ENCODE assay signal across 1 cellular context in the genomic region with DNA sequence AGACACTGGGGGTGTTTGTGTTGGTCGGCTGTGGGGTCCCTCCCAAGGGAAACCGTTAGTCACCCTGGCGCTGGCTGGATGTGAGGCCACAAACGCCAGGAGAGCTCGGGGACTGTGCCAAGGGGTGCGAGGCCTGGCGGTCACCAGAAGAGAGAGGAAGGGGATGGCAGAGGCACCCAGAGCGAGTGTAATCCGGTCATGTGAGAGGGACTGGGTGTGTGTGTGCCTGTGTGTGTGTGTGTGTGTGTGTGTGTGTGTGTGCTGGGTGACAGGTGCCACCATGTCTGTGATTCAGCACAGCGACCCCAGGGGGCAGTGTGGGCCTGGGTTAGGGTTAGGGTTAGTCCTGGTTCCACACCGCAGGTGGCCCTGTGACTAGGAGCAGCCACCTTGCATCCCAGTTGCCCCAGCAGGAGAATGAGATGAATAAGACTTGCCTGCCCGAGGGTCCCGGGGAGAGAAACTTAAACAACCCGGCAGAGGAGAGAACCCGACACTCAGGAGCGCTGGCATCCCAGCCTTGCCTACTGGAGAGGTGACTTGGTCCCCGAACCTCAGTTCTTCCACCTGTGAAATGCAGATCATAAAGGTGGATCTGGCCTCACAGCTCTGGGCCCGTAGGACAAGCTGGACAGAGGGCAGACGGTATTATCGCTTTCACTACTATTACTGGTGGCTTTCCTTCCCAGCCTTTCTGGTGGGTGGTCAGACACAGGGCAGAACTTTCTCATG.
TF ChIP-seq lines count a peak whose summit lies in the region.

No MANE protein-coding gene starts in this region.

TF ChIP-seq in HepG2, 621 proteins besides CTCF, POLR2A, EP300 and RAD21 (continued from another document and continues in another):
- TF ChIP-seq ZNF510 (CRISPR knock-in tag; IDR thresholded peaks at IDR 0.05; ENCODE audit: low read depth) (no peak), XRCC5 (optimal IDR thresholded peaks at IDR 0.05; ENCODE audit: low read length) (peak; percentile 55), HOXA3 (CRISPR knock-in tag; IDR thresholded peaks at IDR 0.05) (no peak), FOSL2 (CRISPR knock-in tag; IDR thresholded peaks at IDR 0.05) (peak; percentile 31; the same call in 1 of the 2 replicates), ZNF572 (CRISPR knock-in tag; IDR thresholded peaks at IDR 0.05) (no peak), ZBTB8A (CRISPR knock-in tag; IDR thresholded peaks at IDR 0.05; ENCODE audit: borderline replicate concordance, low read depth) (no peak), DR1 (CRISPR knock-in tag; IDR thresholded peaks at IDR 0.05) (no peak), ZBTB21 (CRISPR knock-in tag; IDR thresholded peaks at IDR 0.05) (no peak), RFX1 (IDR thresholded peaks at IDR 0.05) (no peak), ZNF34 (CRISPR knock-in tag; IDR thresholded peaks at IDR 0.05; ENCODE audit: borderline replicate concordance) (no peak), ZBTB1 (CRISPR knock-in tag; IDR thresholded peaks at IDR 0.05; ENCODE audit: borderline replicate concordance) (no peak), ZNF770 (CRISPR knock-in tag; IDR thresholded peaks at IDR 0.05) (no peak), SNAI1 (CRISPR knock-in tag; IDR thresholded peaks at IDR 0.05; ENCODE audit: borderline replicate concordance) (no peak), HOMEZ (CRISPR knock-in tag; IDR thresholded peaks at IDR 0.05; ENCODE audit: low read depth) (no peak), ATF7 (IDR thresholded peaks at IDR 0.05) (no peak), ATF7 (CRISPR knock-in tag; IDR thresholded peaks at IDR 0.05) (no peak), TBL1XR1 (IDR thresholded peaks at IDR 0.05; ENCODE audit: borderline replicate concordance, low read length, partially characterized antibody) (no peak), HDAC2 (CRISPR knock-in tag; IDR thresholded peaks at IDR 0.05) (no peak; the same call in 1 of the 2 replicates), ZMAT5 (CRISPR knock-in tag; IDR thresholded peaks at IDR 0.05; ENCODE audit: borderline replicate concordance, low read depth) (no peak), MEIS1 (CRISPR knock-in tag; IDR thresholded peaks at IDR 0.05; ENCODE audit: borderline replicate concordance) (peak; percentile 95; the same call in 1 of the 2 replicates), ZNF142 (CRISPR knock-in tag; IDR thresholded peaks at IDR 0.05) (no peak), AKNA (CRISPR knock-in tag; IDR thresholded peaks at IDR 0.05; ENCODE audit: borderline replicate concordance) (no peak), ZNF883 (CRISPR knock-in tag; IDR thresholded peaks at IDR 0.05; ENCODE audit: not compliant biosample characterization) (no peak), PITX1 (CRISPR knock-in tag; IDR thresholded peaks at IDR 0.05) (no peak)
- TF ChIP-seq, protein P1, sequence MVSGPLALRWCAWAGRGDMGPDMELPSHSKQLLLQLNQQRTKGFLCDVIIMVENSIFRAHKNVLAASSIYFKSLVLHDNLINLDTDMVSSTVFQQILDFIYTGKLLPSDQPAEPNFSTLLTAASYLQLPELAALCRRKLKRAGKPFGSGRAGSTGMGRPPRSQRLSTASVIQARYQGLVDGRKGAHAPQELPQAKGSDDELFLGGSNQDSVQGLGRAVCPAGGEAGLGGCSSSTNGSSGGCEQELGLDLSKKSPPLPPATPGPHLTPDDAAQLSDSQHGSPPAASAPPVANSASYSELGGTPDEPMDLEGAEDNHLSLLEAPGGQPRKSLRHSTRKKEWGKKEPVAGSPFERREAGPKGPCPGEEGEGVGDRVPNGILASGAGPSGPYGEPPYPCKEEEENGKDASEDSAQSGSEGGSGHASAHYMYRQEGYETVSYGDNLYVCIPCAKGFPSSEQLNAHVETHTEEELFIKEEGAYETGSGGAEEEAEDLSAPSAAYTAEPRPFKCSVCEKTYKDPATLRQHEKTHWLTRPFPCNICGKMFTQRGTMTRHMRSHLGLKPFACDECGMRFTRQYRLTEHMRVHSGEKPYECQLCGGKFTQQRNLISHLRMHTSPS (CRISPR knock-in tag; IDR thresholded peaks at IDR 0.05; ENCODE audit: low read depth) = peak; percentile 61
- TF ChIP-seq, protein P2, sequence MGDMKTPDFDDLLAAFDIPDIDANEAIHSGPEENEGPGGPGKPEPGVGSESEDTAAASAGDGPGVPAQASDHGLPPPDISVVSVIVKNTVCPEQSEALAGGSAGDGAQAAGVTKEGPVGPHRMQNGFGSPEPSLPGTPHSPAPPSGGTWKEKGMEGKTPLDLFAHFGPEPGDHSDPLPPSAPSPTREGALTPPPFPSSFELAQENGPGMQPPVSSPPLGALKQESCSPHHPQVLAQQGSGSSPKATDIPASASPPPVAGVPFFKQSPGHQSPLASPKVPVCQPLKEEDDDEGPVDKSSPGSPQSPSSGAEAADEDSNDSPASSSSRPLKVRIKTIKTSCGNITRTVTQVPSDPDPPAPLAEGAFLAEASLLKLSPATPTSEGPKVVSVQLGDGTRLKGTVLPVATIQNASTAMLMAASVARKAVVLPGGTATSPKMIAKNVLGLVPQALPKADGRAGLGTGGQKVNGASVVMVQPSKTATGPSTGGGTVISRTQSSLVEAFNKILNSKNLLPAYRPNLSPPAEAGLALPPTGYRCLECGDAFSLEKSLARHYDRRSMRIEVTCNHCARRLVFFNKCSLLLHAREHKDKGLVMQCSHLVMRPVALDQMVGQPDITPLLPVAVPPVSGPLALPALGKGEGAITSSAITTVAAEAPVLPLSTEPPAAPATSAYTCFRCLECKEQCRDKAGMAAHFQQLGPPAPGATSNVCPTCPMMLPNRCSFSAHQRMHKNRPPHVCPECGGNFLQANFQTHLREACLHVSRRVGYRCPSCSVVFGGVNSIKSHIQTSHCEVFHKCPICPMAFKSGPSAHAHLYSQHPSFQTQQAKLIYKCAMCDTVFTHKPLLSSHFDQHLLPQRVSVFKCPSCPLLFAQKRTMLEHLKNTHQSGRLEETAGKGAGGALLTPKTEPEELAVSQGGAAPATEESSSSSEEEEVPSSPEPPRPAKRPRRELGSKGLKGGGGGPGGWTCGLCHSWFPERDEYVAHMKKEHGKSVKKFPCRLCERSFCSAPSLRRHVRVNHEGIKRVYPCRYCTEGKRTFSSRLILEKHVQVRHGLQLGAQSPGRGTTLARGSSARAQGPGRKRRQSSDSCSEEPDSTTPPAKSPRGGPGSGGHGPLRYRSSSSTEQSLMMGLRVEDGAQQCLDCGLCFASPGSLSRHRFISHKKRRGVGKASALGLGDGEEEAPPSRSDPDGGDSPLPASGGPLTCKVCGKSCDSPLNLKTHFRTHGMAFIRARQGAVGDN (CRISPR knock-in tag; IDR thresholded peaks at IDR 0.05) = peak; percentile 59
